In the genomic region with DNA sequence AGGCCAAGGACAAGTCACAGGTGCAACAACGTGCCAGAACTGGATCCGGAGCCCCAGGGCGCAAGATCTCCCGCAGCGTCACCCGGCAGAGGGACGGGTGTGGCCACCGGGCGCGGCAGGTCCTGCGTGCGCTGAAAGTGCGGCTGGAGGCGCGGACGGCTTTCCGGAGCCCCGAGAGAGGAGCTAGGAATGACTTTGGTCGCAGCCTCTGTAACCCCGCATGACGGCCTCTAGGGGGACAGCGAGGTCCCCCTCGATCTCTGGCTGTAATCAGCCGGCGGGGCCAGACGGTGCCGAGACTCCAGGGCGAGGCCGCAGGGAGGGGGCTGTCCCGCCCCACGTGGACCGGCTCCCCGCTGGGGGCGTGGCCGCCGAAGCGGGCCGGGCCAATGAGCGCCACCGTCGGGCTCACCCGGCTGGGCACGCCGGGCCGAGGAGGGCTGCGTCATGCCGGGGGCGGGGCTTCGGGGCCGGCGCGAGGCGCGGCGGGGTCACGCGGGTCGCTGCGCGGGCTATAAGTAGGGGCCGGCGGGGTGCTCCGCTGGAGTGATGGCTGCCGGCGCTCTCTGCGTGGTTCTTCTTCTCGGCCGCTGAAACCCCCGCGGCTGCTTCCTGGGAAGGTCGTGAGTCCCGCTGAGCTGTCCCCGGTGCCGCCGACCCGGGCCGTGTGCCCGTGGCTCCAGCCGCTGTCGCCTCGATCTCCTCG, we compare ENCODE assay signal across 7 cellular contexts. TPM values are rescaled to one million over a fixed set of nuclear protein-coding genes. Genes with fewer than 3 reads are reported as not detected.
DNase-seq lines count a peak whose midpoint lies in the region; ATAC-seq and TF ChIP-seq lines count a peak whose summit lies in the region.

A gene with protein sequence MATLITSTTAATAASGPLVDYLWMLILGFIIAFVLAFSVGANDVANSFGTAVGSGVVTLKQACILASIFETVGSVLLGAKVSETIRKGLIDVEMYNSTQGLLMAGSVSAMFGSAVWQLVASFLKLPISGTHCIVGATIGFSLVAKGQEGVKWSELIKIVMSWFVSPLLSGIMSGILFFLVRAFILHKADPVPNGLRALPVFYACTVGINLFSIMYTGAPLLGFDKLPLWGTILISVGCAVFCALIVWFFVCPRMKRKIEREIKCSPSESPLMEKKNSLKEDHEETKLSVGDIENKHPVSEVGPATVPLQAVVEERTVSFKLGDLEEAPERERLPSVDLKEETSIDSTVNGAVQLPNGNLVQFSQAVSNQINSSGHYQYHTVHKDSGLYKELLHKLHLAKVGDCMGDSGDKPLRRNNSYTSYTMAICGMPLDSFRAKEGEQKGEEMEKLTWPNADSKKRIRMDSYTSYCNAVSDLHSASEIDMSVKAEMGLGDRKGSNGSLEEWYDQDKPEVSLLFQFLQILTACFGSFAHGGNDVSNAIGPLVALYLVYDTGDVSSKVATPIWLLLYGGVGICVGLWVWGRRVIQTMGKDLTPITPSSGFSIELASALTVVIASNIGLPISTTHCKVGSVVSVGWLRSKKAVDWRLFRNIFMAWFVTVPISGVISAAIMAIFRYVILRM (plus strand): TSS at position 544 of the 706 bp plus-strand sequence. CDS start 890 bp downstream, outside the sequence.

- H3K36me3 ChIP-seq in hepatocyte (replicated peaks; ENCODE audit: insufficient read depth, low read depth): no peaks in the 10 kb centered on the region

- H3K27me3 ChIP-seq in hepatocyte: no peaks in the 10 kb centered on the region

- peak within 1 kb of the TSS; percentile 97 for H3K27ac ChIP-seq in hepatocyte

- H3K4me3 ChIP-seq in astrocyte of the cerebellum (ENCODE audit: low read depth, low read length): peak within 1 kb of the TSS; percentile 92
- peak within 1 kb of the TSS; percentile 66 for H3K4me3 ChIP-seq in hepatocyte
- H3K4me3 ChIP-seq in retinal pigment epithelial cell (ENCODE audit: low read length): peak within 1 kb of the TSS; percentile 79

- ATAC-seq in GM18502 (IDR thresholded peaks at IDR 0.05; ENCODE audit: poor library complexity, unreplicated experiment): peak; percentile 93
- peak; percentile 85 for ATAC-seq in HG02943 (IDR thresholded peaks at IDR 0.05; ENCODE audit: low read depth, unreplicated experiment)

- H3K4me1 ChIP-seq in hepatocyte (ENCODE audit: insufficient read depth): peaks cover 17% of the 10 kb centered on the region

- peaks cover 16% of the 10 kb centered on the region for H4K20me1 ChIP-seq in hepatocyte (ENCODE audit: insufficient read depth, poor library complexity, severe bottlenecking)

- no peaks in the 10 kb centered on the region for H3K9me2 ChIP-seq in hepatocyte (replicated peaks; ENCODE audit: insufficient read depth)

- DNase-seq in NCI-H2029 (lab: John Stamatoyannopoulos, UW): peak; percentile 79
- peak; percentile 97 for DNase-seq in T-helper 22 cell (ENCODE audit: low read depth)
- peak; percentile 69 for DNase-seq in astrocyte of the cerebellum (ENCODE audit: low read depth)
- peak; percentile 96 for DNase-seq in hepatocyte (ENCODE audit: low spot score)
- peak; percentile 68 for DNase-seq in retinal pigment epithelial cell (ENCODE audit: low read depth)

- peak within 1 kb of the TSS; percentile 80 for H3K4me2 ChIP-seq in hepatocyte

- peaks cover 43% of the 10 kb centered on the region for H3K79me2 ChIP-seq in hepatocyte

- peak; percentile 25 for TF ChIP-seq CTCF in astrocyte of the cerebellum (IDR thresholded peaks at IDR 0.05; ENCODE audit: low read depth, low read length, missing control alignments)
- TF ChIP-seq CTCF in hepatocyte (IDR thresholded peaks at IDR 0.05; ENCODE audit: poor library complexity): peak; percentile 37
- peak; percentile 40 for TF ChIP-seq CTCF in retinal pigment epithelial cell (conservative IDR thresholded peaks at IDR 0.05; ENCODE audit: low read depth, low read length)

- 2% methylated on average over 34 of the region's 82 CpGs for WGBS in hepatocyte (ENCODE audit: low lambda C conversion rate, missing lambda C conversion rate)

- H2AFZ ChIP-seq in hepatocyte: peak within 1 kb of the TSS; percentile 43

- in situ Hi-C loops in astrocyte of the cerebellum (cut with HindIII; ENCODE audit: low sequenced_read_pairs): no loop called here

- H3K9me3 ChIP-seq in hepatocyte (ENCODE audit: low read depth): no peaks in the 10 kb centered on the region

RNA-seq across cellular contexts. Expression of the gene that starts here (rescaled TPM):
- total RNA-seq in hepatocyte: 106 and 135 TPM in 2 replicates
- 63.6 and 66.7 TPM in 2 replicates for polyA plus RNA-seq in hepatocyte

Comparison
In these comparisons a context has a peak if more than half of its experiments do, and no peak if none do; other contexts are left out.
1. Peak in every context shown above with its lines: DNase-seq, ATAC-seq, H3K4me3 ChIP-seq and H3K27ac ChIP-seq.